Comparison of ENCODE assay signal across 7 cellular contexts in the genomic region with DNA sequence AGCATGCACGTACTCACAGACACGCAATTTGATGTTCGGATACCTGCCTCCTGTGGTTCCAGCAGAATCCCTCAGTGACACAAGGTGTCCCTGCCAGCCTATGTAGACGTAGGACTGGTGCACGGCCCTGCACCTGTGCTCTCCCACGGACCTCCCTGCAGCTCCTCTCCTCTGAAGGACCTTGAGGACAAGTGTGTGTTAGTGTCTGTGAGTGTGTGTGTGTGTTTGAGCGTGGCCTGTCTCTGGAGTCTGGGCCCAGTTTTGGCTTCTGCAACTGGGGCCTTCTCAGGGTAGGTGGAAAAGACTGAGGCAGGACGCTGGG. TPM values are rescaled to one million over a fixed set of nuclear protein-coding genes. Genes with fewer than 3 reads are reported as not detected.
DNase-seq lines count a peak whose midpoint lies in the region; ATAC-seq and TF ChIP-seq lines count a peak whose summit lies in the region.

No MANE protein-coding gene starts in this region.

- RAD21 ChIA-PET in HCT116 (lab: Charles Lee; ENCODE audit: low non-redundant PET in 1 of 2, low total read pairs in 2 of 2, uncharacterized antibody in 2 of 2, unreplicated experiment in 2 of 2): no interaction called here

- no peaks in the 10 kb centered on the region for H3K9me3 ChIP-seq in HCT116 (ENCODE audit: control insufficient read depth in 1 of 2, insufficient read depth in 1 of 2, low read depth in 1 of 2, low read length in 2 of 2)
- no peaks in the 10 kb centered on the region for H3K9me3 ChIP-seq in right cardiac atrium (ENCODE audit: control insufficient read depth, low read length)
- no peaks in the 10 kb centered on the region for H3K9me3 ChIP-seq in spleen

- H3K36me3 ChIP-seq in HCT116 (ENCODE audit: control insufficient read depth in 1 of 2, insufficient read depth in 2 of 2, low read length in 2 of 2): no peaks in the 10 kb centered on the region
- no peaks in the 10 kb centered on the region for H3K36me3 ChIP-seq in spleen

- H3K9me3 Mint-ChIP-seq in activated CD4-positive, alpha-beta memory T cell treated with anti-CD3 and anti-CD28 coated beads for 36 hours: no peaks in the 10 kb centered on the region

- H3K27me3 ChIP-seq in HCT116 (ENCODE audit: insufficient read depth, low read length) (no peaks in the 10 kb centered on the region), right cardiac atrium (ENCODE audit: control insufficient read depth, insufficient read depth) (no peaks in the 10 kb centered on the region), spleen (replicated peaks in 1 of 7) (peaks cover 0 to 74% (median 25%) of the 10 kb centered on the region in 7 donors)

- no peak for TF ChIP-seq RAD21 in HCT116 (IDR thresholded peaks at IDR 0.05; ENCODE audit: low read depth)

- H3K27ac ChIP-seq in HCT116 (ENCODE audit: low read depth, low read length): no peak overlapping the region
- H3K27ac ChIP-seq in right cardiac atrium (ENCODE audit: low read length): no peak overlapping the region
- H3K27ac ChIP-seq in spleen: no peak overlapping the region

- H3K27me3 Mint-ChIP-seq in activated CD4-positive, alpha-beta memory T cell treated with anti-CD3 and anti-CD28 coated beads for 36 hours: peaks cover 32% of the 10 kb centered on the region

- WGBS in right cardiac atrium: 37% methylated on average over 8 of the region's 8 CpGs
- WGBS in spleen, 5 donors: 42 to 64% (median 49%) methylated on average over 8 of the region's 8 CpGs

- peak overlapping the region; percentile 71 for H3K4me2 ChIP-seq in HCT116 (ENCODE audit: low read length)

- DNase-seq in HCT116 (ENCODE audit: low read depth, low spot score) (no peak), right cardiac atrium (no peak), spleen (no peak), epidermal melanocyte (ENCODE audit: insufficient read length, low spot score) (no peak)
- no peak for DNase-seq in activated CD4-positive, alpha-beta memory T cell treated with anti-CD3 and anti-CD28 coated beads for 36 hours

- no peaks in the 10 kb centered on the region for H4K20me1 ChIP-seq in HCT116 (ENCODE audit: insufficient read depth)

- POLR2A ChIA-PET in HCT116 (lab: Charles Lee): no interaction called here
- POLR2A ChIA-PET in activated CD4-positive, alpha-beta memory T cell treated with anti-CD3 and anti-CD28 coated beads for 36 hours (lab: Charles Lee): no interaction called here

- ATAC-seq in HCT116: 0 out of 2 replicates have a peak, but pooled peaks have one; percentile 12
- peak in 1 of 2 donors; percentile 20 for ATAC-seq in right cardiac atrium
- no peak for ATAC-seq in GM21717 (IDR thresholded peaks at IDR 0.05; ENCODE audit: unreplicated experiment)
- no peak for ATAC-seq in GM19395 (IDR thresholded peaks at IDR 0.05; ENCODE audit: unreplicated experiment)

- peak overlapping the region; percentile 61 for H3K4me3 Mint-ChIP-seq in activated CD4-positive, alpha-beta memory T cell treated with anti-CD3 and anti-CD28 coated beads for 36 hours

- H3K9ac ChIP-seq in HCT116 (ENCODE audit: low read length): peak overlapping the region; percentile 43; the same call in 1 of the 2 replicates

- TF ChIP-seq CTCF in HCT116 (IDR thresholded peaks at IDR 0.05 in 2 of 3, conservative IDR thresholded peaks at IDR 0.05 in 1 of 3; ENCODE audit: borderline replicate concordance in 1 of 3, insufficient read depth in 1 of 3, low read depth in 2 of 3, low read length in 2 of 3) (no peak), spleen (IDR thresholded peaks at IDR 0.05 in 8 of 11, conservative IDR thresholded peaks at IDR 0.05 in 3 of 11) (no peak)

- intact Hi-C loops in HCT116 (cut with micrococcal nuclease): no loop called here
- intact Hi-C loops in activated CD4-positive, alpha-beta memory T cell treated with anti-CD3 and anti-CD28 coated beads for 36 hours (cut with micrococcal nuclease): no loop called here
- intact Hi-C loops in right cardiac atrium (cut with DNase I): no loop called here
- intact Hi-C loops in spleen (cut with DNase I; ENCODE audit: low total_unique reads): no loop called here

- no peaks in the 10 kb centered on the region for H3K36me3 Mint-ChIP-seq in activated CD4-positive, alpha-beta memory T cell treated with anti-CD3 and anti-CD28 coated beads for 36 hours

- peaks cover 3 to 12% of the 10 kb centered on the region in 2 experiments; a peak in 2 of 4 replicates for H3K4me1 ChIP-seq in HCT116 (ENCODE audit: control insufficient read depth in 1 of 2, insufficient read depth in 2 of 2, low read length in 2 of 2)
- H3K4me1 ChIP-seq in right cardiac atrium (ENCODE audit: control insufficient read depth, insufficient read depth, low read length): peaks cover 4% of the 10 kb centered on the region
- H3K4me1 ChIP-seq in spleen: peaks cover 4 to 20% (median 15%) of the 10 kb centered on the region in 6 donors

- H3K27ac Mint-ChIP-seq in activated CD4-positive, alpha-beta memory T cell treated with anti-CD3 and anti-CD28 coated beads for 36 hours: no peak overlapping the region

- H2AFZ ChIP-seq in HCT116 (ENCODE audit: low read depth, low read length, poor library complexity, severe bottlenecking): no peak overlapping the region

- no peaks in the 10 kb centered on the region for H3K79me2 ChIP-seq in HCT116 (ENCODE audit: insufficient read depth, low read length)

- no TSS peak for BruUV-seq in HCT116 (replicated peaks; lab: Mats Ljungman, UMichigan)

- H3K4me3 ChIP-seq in HCT116 (replicated peaks in 1 of 2; ENCODE audit: low read depth in 1 of 2, low read length in 2 of 2) (no peak overlapping the region; a peak in 1 of 4 replicates), right cardiac atrium (ENCODE audit: low read length) (peak overlapping the region; percentile 65), spleen (peak overlapping the region in 7 of 8 donors; percentile 48 to 78 (median 57))

- no peak for TF ChIP-seq POLR2A in HCT116 (IDR thresholded peaks at IDR 0.05; ENCODE audit: borderline replicate concordance, extremely low read depth, insufficient read depth, insufficient read length)
- TF ChIP-seq POLR2A in spleen (IDR thresholded peaks at IDR 0.05): no peak

- H3K9me2 ChIP-seq in HCT116 (ENCODE audit: insufficient read depth): no peaks in the 10 kb centered on the region

- CTCF ChIA-PET in HCT116 (lab: Charles Lee): no interaction called here
- CTCF ChIA-PET in activated CD4-positive, alpha-beta memory T cell treated with anti-CD3 and anti-CD28 coated beads for 36 hours (lab: Charles Lee): no interaction called here

- peaks cover 10% of the 10 kb centered on the region for H3K4me1 Mint-ChIP-seq in activated CD4-positive, alpha-beta memory T cell treated with anti-CD3 and anti-CD28 coated beads for 36 hours (ENCODE audit: low read depth)

TF ChIP-seq in HCT116, 20 proteins besides CTCF, POLR2A, EP300 and RAD21 (continues in another document):
- TF ChIP-seq ELF1 (IDR thresholded peaks at IDR 0.05; ENCODE audit: borderline replicate concordance, low read depth) (no peak), SP1 (IDR thresholded peaks at IDR 0.05; ENCODE audit: low read depth) (no peak), YY1 (IDR thresholded peaks at IDR 0.05; ENCODE audit: extremely low read depth, insufficient replicate concordance, low read depth, low read length) (no peak), TCF7L2 (IDR thresholded peaks at IDR 0.05; ENCODE audit: borderline replicate concordance, extremely low read depth, insufficient read depth, insufficient read length) (no peak), SRF (IDR thresholded peaks at IDR 0.05; ENCODE audit: low read depth) (no peak), CBX3 (IDR thresholded peaks at IDR 0.05; ENCODE audit: low read depth) (no peak), JUND (IDR thresholded peaks at IDR 0.05) (no peak), ZFX (IDR thresholded peaks at IDR 0.05) (no peak), SIN3A (IDR thresholded peaks at IDR 0.05; ENCODE audit: low read depth) (no peak), REST (IDR thresholded peaks at IDR 0.05; ENCODE audit: low read depth) (no peak)
- TF ChIP-seq, protein P1, sequence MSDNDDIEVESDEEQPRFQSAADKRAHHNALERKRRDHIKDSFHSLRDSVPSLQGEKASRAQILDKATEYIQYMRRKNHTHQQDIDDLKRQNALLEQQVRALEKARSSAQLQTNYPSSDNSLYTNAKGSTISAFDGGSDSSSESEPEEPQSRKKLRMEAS (IDR thresholded peaks at IDR 0.05): no peak
- TF ChIP-seq, protein P2, sequence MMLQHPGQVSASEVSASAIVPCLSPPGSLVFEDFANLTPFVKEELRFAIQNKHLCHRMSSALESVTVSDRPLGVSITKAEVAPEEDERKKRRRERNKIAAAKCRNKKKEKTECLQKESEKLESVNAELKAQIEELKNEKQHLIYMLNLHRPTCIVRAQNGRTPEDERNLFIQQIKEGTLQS (IDR thresholded peaks at IDR 0.05): no peak

RNA-seq across cellular contexts. Expression of gene DMBX1, which starts 22.5 kb away (rescaled TPM):
- 4.3 TPM for total RNA-seq in HCT116 (2021; ENCODE audit: unreplicated experiment)
- polyA plus RNA-seq in HCT116 (2012): 4.1 and 5.3 TPM in 2 replicates
- under 1 TPM; 0.10 to 0.12 TPM for total RNA-seq in activated CD4-positive, alpha-beta memory T cell treated with anti-CD3 and anti-CD28 coated beads for 36 hours
- total RNA-seq in right cardiac atrium: not detected
- polyA plus RNA-seq in right cardiac atrium: not detected
- total RNA-seq in spleen: not detected
- not detected for polyA plus RNA-seq in spleen

Comparison
In these comparisons a context has a peak if more than half of its experiments do, and no peak if none do; other contexts are left out.
1. H3K4me3 ChIP-seq: peak in right cardiac atrium (single experiment) and spleen (7 of 8); none in HCT116 (0 of 2).